ENCODE assay signal across 23 cellular contexts in genomic region chr12:103247531-103247930, GRCh38.
DNase-seq lines count a peak whose midpoint lies in the region; ATAC-seq and TF ChIP-seq lines count a peak whose summit lies in the region.
"Had no signal": no experiment of that assay in that cellular context is flagged by ENCODE, and none has a peak within 500 bp of the region (broad histone marks: within the 10 kb centered on the region; RNA-seq: fewer than 3 reads in every experiment).

No MANE protein-coding gene starts in this region.

- no peak overlapping the region for H3K4me3 Mint-ChIP-seq in Caco-2 (ENCODE audit: unreplicated experiment)
- H3K4me3 Mint-ChIP-seq: CD14-positive monocyte; CD8-positive, alpha-beta memory T cell had no signal

- no peaks in the 10 kb centered on the region for H3K27me3 Mint-ChIP-seq in Caco-2 (ENCODE audit: insufficient read depth, unreplicated experiment)

- peak overlapping the region; percentile 2 for H3K27ac ChIP-seq in epithelial cell of prostate
- H3K27ac ChIP-seq: 22Rv1, SK-N-MC had no signal

- H3K4me3 ChIP-seq in Caco-2 (ENCODE audit: low read depth, low read length): no peak overlapping the region
- H3K4me3 ChIP-seq: K562, SK-N-MC had no signal

- no peaks in the 10 kb centered on the region for H3K36me3 Mint-ChIP-seq in Caco-2 (ENCODE audit: insufficient read depth, unreplicated experiment)
- H3K36me3 Mint-ChIP-seq: CD14-positive monocyte had no signal

- no TSS peak for BruUV-seq in Caco-2 (replicated peaks; lab: Mats Ljungman, UMichigan)

- H3K4me1 Mint-ChIP-seq in Caco-2 (ENCODE audit: low read depth, unreplicated experiment): peaks cover 11% of the 10 kb centered on the region
- H3K4me1 Mint-ChIP-seq: CD14-positive monocyte; CD8-positive, alpha-beta memory T cell had no signal

- CTCF ChIA-PET in Caco-2 (lab: Charles Lee): no interaction called here

- H3K27ac Mint-ChIP-seq in Caco-2 (ENCODE audit: unreplicated experiment): peak overlapping the region; percentile 45
- H3K27ac Mint-ChIP-seq: CD14-positive monocyte had no signal

- no peaks in the 10 kb centered on the region for H3K4me1 ChIP-seq in Caco-2
- H3K4me1 ChIP-seq: BE2C had no signal

- H3K9me3 Mint-ChIP-seq in Caco-2 (ENCODE audit: unreplicated experiment): no peaks in the 10 kb centered on the region

- no peak for TF ChIP-seq CTCF in Caco-2 (IDR thresholded peaks at IDR 0.05; ENCODE audit: insufficient read depth in 1 of 2, low read depth in 1 of 2, low read length in 1 of 2, severe bottlenecking in 1 of 2, unreplicated experiment in 1 of 2)

- H3K9me3 ChIP-seq in Caco-2: no peaks in the 10 kb centered on the region
- H3K9me3 ChIP-seq: BE2C had no signal

- POLR2A ChIA-PET in Caco-2 (lab: Charles Lee): no interaction called here

- H3K36me3 ChIP-seq in Caco-2 (ENCODE audit: control insufficient read depth, insufficient read depth, low read length): no peaks in the 10 kb centered on the region
- H3K36me3 ChIP-seq: BE2C had no signal

- no peak for ATAC-seq in GM19467 (IDR thresholded peaks at IDR 0.05; ENCODE audit: unreplicated experiment)
- ATAC-seq: K562, Panc1 had no signal

- DNase-seq in DMS 273 (lab: John Stamatoyannopoulos, UW; ENCODE audit: unreplicated experiment) (peak; percentile 4), DMS 273 treated with DMSO at 0.1 percent for 48 hours (lab: John Stamatoyannopoulos, UW) (no peak), Caco-2 (no peak), NCI-H69 (lab: John Stamatoyannopoulos, UW) (peak; percentile 67), epithelial cell of prostate (ENCODE audit: low read depth, low spot score) (peak; percentile 40), hepatic stellate cell (ENCODE audit: low spot score) (no peak), HT-29 (ENCODE audit: low spot score) (no peak)
- DNase-seq: ACHN; BE2C; Calu3; CD8-positive, alpha-beta memory T cell; GF-D8; HCEC 1CT; MV-4-11; NCI-H1417; NCI-H2081 treated with DMSO at 0.1 percent for 48 hours; SIG-M5 had no signal

- intact Hi-C loops in Caco-2 (cut with micrococcal nuclease; ENCODE audit: unreplicated experiment): no loop called here

- no peaks in the 10 kb centered on the region for H3K27me3 ChIP-seq in Caco-2 (replicated peaks; ENCODE audit: control insufficient read depth, insufficient read depth, low read length)
- H3K27me3 ChIP-seq: BE2C had no signal

Comparison
In these comparisons a context has a peak if more than half of its experiments do, and no peak if none do; other contexts are left out.
1. DNase-seq: peak in DMS 273 (single experiment), NCI-H69 (single experiment) and epithelial cell of prostate (single experiment); none in DMS 273 treated with DMSO at 0.1 percent for 48 hours (single experiment), Caco-2 (0 of 2), hepatic stellate cell (single experiment) and HT-29 (single experiment).